In the genomic region with DNA sequence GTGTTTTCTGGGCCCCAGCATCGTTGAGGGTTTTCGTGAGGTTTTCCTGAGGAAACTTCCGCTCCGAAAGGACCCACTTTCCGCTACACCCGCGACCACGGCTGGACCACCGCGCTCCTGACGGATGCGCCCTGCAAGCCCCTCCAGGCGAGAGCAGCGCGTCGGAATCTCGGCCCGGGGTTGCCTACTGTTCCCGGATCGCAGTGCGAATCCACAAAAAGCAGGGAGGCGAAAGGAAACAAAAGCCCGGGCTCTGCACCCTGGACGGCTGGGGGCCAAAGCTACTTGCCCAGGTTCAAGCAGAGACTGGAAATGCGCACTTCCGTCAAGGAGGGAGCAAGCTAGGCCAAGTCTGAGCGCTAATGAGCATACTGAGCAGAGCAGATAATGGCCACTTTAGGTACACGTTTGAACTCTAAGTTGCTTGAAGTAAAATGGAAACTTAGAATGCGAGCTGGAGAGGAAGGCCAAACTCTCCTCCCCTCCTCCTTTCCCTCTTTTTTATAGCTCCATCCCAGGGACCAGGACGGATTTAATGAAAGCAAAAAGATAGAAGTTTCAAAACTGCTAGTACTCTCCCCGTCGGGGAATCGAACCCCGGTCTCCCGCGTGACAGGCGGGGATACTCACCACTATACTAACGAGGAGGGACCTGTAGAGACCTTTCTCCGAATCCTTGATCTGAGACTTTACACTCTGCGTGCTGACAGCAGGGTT, we compare ENCODE assay signal across 8 cellular contexts. TPM values are rescaled to one million over a fixed set of nuclear protein-coding genes. Genes with fewer than 3 reads are reported as not detected.
DNase-seq lines count a peak whose midpoint lies in the region; ATAC-seq and TF ChIP-seq lines count a peak whose summit lies in the region.

No MANE protein-coding gene starts in this region.

- no peaks in the 10 kb centered on the region for H3K27me3 ChIP-seq in DOHH2 (ENCODE audit: control insufficient read depth, low read length)
- H3K27me3 ChIP-seq in GM23248 (replicated peaks; ENCODE audit: insufficient read depth): no peaks in the 10 kb centered on the region
- no peaks in the 10 kb centered on the region for H3K27me3 ChIP-seq in SJSA1 (replicated peaks)
- H3K27me3 ChIP-seq in gastroesophageal sphincter: no peaks in the 10 kb centered on the region

- H3K27ac ChIP-seq in DOHH2 (ENCODE audit: low read depth, low read length): peak overlapping the region; percentile 88
- peak overlapping the region; percentile 94 for H3K27ac ChIP-seq in GM23248
- peak overlapping the region; percentile 66 for H3K27ac ChIP-seq in SJSA1
- H3K27ac ChIP-seq in gastroesophageal sphincter: peak overlapping the region; percentile 95 to 98 (median 98)

- H3F3A ChIP-seq in DOHH2 (ENCODE audit: control insufficient read depth, insufficient read depth) (peaks cover 36% of the 10 kb centered on the region), GM23248 (ENCODE audit: insufficient read depth) (peaks cover 46% of the 10 kb centered on the region)

- no peak for TF ChIP-seq POLR2A in gastroesophageal sphincter (IDR thresholded peaks at IDR 0.05)

- H3K36me3 ChIP-seq in DOHH2 (ENCODE audit: control insufficient read depth, low read length) (peaks cover 6% of the 10 kb centered on the region), GM23248 (ENCODE audit: low read depth) (no peaks in the 10 kb centered on the region), SJSA1 (no peaks in the 10 kb centered on the region), gastroesophageal sphincter (no peaks in the 10 kb centered on the region)

- peak overlapping the region; percentile 85 for H2AFZ ChIP-seq in GM23248

- in situ Hi-C loops in GM23248 (cut with MboI): no loop called here

- peak overlapping the region; percentile 92 for H3K9ac ChIP-seq in GM23248

- H4K20me1 ChIP-seq in DOHH2 (ENCODE audit: control insufficient read depth, insufficient read depth, low read depth, low read length) (no peaks in the 10 kb centered on the region), GM23248 (ENCODE audit: insufficient read depth) (no peaks in the 10 kb centered on the region)

- no peak for TF ChIP-seq CTCF in DOHH2 (IDR thresholded peaks at IDR 0.05; ENCODE audit: low read depth, low read length, poor library complexity, severe bottlenecking)
- peak in 1 of 4 experiments; percentile 2 for TF ChIP-seq CTCF in gastroesophageal sphincter (IDR thresholded peaks at IDR 0.05)

- peaks cover 41% of the 10 kb centered on the region for H3K4me1 ChIP-seq in DOHH2 (ENCODE audit: control insufficient read depth, low read length)
- H3K4me1 ChIP-seq in GM23248 (ENCODE audit: insufficient read depth): peaks cover 12% of the 10 kb centered on the region; the same call in 1 of the 2 replicates
- peaks cover 13% of the 10 kb centered on the region for H3K4me1 ChIP-seq in SJSA1 (replicated peaks)
- H3K4me1 ChIP-seq in gastroesophageal sphincter: peaks cover 0 to 53% (median 13%) of the 10 kb centered on the region in 3 donors

- H3K4me2 ChIP-seq in DOHH2 (ENCODE audit: low read length) (peak overlapping the region; percentile 98), GM23248 (ENCODE audit: unreplicated experiment) (peak overlapping the region; percentile 94)

- no peaks in the 10 kb centered on the region for H3K79me2 ChIP-seq in DOHH2 (ENCODE audit: control insufficient read depth, low read length)
- H3K79me2 ChIP-seq in GM23248 (ENCODE audit: insufficient read depth): no peaks in the 10 kb centered on the region

- 1% methylated on average over 39 to 40 of the region's 40 CpGs for WGBS in GM23248 (ENCODE audit: low coverage in 1 of 2, low lambda C conversion rate in 2 of 2, missing lambda C conversion rate in 2 of 2), 2 experiments
- 0% methylated on average over 9 of the region's 40 CpGs; no CpG with 5 or more reads in 1 of the 2 donors for WGBS in gastroesophageal sphincter (ENCODE audit: low coverage in 1 of 2), 2 donors

- H3K9me2 ChIP-seq in DOHH2 (replicated peaks; ENCODE audit: control insufficient read depth, low read length): no peaks in the 10 kb centered on the region
- no peaks in the 10 kb centered on the region for H3K9me2 ChIP-seq in GM23248 (ENCODE audit: insufficient read depth)

- ATAC-seq in gastroesophageal sphincter: peak; percentile 76

- no peaks in the 10 kb centered on the region for H3K9me3 ChIP-seq in DOHH2 (ENCODE audit: control insufficient read depth, insufficient read depth, low read length)
- no peaks in the 10 kb centered on the region for H3K9me3 ChIP-seq in GM23248 (ENCODE audit: low read depth)
- H3K9me3 ChIP-seq in SJSA1 (replicated peaks): no peaks in the 10 kb centered on the region
- no peaks in the 10 kb centered on the region for H3K9me3 ChIP-seq in gastroesophageal sphincter

- no peak for TF ChIP-seq EP300 in gastroesophageal sphincter (IDR thresholded peaks at IDR 0.05)

- DNase-seq in GM23248 (peak; percentile 88), LHCN-M2 (ENCODE audit: low read depth) (peak; percentile 90), SJSA1 (ENCODE audit: low read depth in 1 of 2, low spot score in 2 of 2) (peak; percentile 83 to 98), occipital lobe (lab: John Stamatoyannopoulos, UW) (peak; percentile 81), superior temporal gyrus (ENCODE audit: extremely low spot score) (peak; percentile 99)
- DNase-seq in activated naive CD4-positive, alpha-beta T cell treated with Interleukin-2 at 50 U/mL for 16 hours: peak; percentile 88

- H3K4me3 ChIP-seq in DOHH2 (ENCODE audit: low read length) (peak overlapping the region; percentile 99), GM23248 (peak overlapping the region; percentile 86), SJSA1 (peak overlapping the region; percentile 49), gastroesophageal sphincter (peak overlapping the region; percentile 48 to 73)

RNA-seq across cellular contexts. Expression of a gene that starts 11.4 kb away (rescaled TPM):
- total RNA-seq in GM23248 (2014; rRNA removed; shearing (Covaris generic)): 9.4 and 18.4 TPM in 2 replicates
- polyA plus RNA-seq in GM23248 (2016; fragmentation: Nextera tagmentation; extraction: Ambion mirVana): 22.9 and 24.1 TPM in 2 replicates
- 81.3 and 93.4 TPM in 2 replicates for total RNA-seq in LHCN-M2 (2014; rRNA removed)
- polyA plus RNA-seq in LHCN-M2 (2012): 50.2 TPM
- total RNA-seq in SJSA1 (2014; rRNA removed; shearing (Covaris generic)): 99.7 and 119 TPM in 2 replicates
- 1 to 10 TPM in 2 of 4 donors, under 1 TPM in 2; 0.54 to 5.3 (median 2.4) TPM for total RNA-seq in gastroesophageal sphincter
- 2.7 TPM for total RNA-seq in occipital lobe

RNA-seq across cellular contexts. Expression of a gene that starts 26.0 kb away (rescaled TPM):
- total RNA-seq in GM23248 (2014; rRNA removed; shearing (Covaris generic)): 2.0 and 7.0 TPM in 2 replicates
- 5.4 and 6.0 TPM in 2 replicates for polyA plus RNA-seq in GM23248 (2016; fragmentation: Nextera tagmentation; extraction: Ambion mirVana)
- total RNA-seq in LHCN-M2 (2014; rRNA removed) (1.5 and 2.7 TPM in 2 replicates), gastroesophageal sphincter (10 to 100 TPM; 10.8 to 33.9 (median 14.7) TPM), occipital lobe (12.2 TPM)
- polyA plus RNA-seq in LHCN-M2 (2012): 1.7 TPM
- 0.60 and 1.3 TPM in 2 replicates for total RNA-seq in SJSA1 (2014; rRNA removed; shearing (Covaris generic))

RNA-seq across cellular contexts. Expression of a gene that starts 27.3 kb away (rescaled TPM):
- total RNA-seq in GM23248 (2014; rRNA removed; shearing (Covaris generic)): 13.4 and 33.0 TPM in 2 replicates
- polyA plus RNA-seq in GM23248 (2016; fragmentation: Nextera tagmentation; extraction: Ambion mirVana): 14.8 and 16.0 TPM in 2 replicates
- total RNA-seq in LHCN-M2 (2014; rRNA removed) (34.7 and 44.2 TPM in 2 replicates), gastroesophageal sphincter (10 to 100 TPM; 10.8 to 28.9 (median 16.0) TPM), occipital lobe (20.0 TPM)
- 12.2 TPM for polyA plus RNA-seq in LHCN-M2 (2012)
- 29.3 and 60.1 TPM in 2 replicates for total RNA-seq in SJSA1 (2014; rRNA removed; shearing (Covaris generic))

RNA-seq across cellular contexts. Expression of a gene that starts 31.8 kb away (rescaled TPM):
- total RNA-seq in GM23248 (2014; rRNA removed; shearing (Covaris generic)): 3.9 and 5.6 TPM in 2 replicates
- 3.4 and 4.5 TPM in 2 replicates for polyA plus RNA-seq in GM23248 (2016; fragmentation: Nextera tagmentation; extraction: Ambion mirVana)
- total RNA-seq in LHCN-M2 (2014; rRNA removed): 6.9 and 7.4 TPM in 2 replicates
- polyA plus RNA-seq in LHCN-M2 (2012): 5.9 TPM
- total RNA-seq in SJSA1 (2014; rRNA removed; shearing (Covaris generic)): 4.3 and 7.4 TPM in 2 replicates
- total RNA-seq in gastroesophageal sphincter: 10 to 100 TPM in 3 of 4 donors, 1 to 10 TPM in 1; 8.1 to 16.1 (median 12.4) TPM
- total RNA-seq in occipital lobe: 4.8 TPM

RNA-seq across cellular contexts. Expression of a gene that starts 45.6 kb away (rescaled TPM):
- total RNA-seq in GM23248 (2014; rRNA removed; shearing (Covaris generic)): 11.6 TPM in 2 replicates
- polyA plus RNA-seq in GM23248 (2016; fragmentation: Nextera tagmentation; extraction: Ambion mirVana): 20.6 and 20.9 TPM in 2 replicates
- total RNA-seq in LHCN-M2 (2014; rRNA removed) (40.0 and 45.3 TPM in 2 replicates), gastroesophageal sphincter (10 to 100 TPM; 11.2 to 18.8 (median 15.5) TPM), occipital lobe (35.9 TPM)
- 19.5 TPM for polyA plus RNA-seq in LHCN-M2 (2012)
- 11.5 and 15.9 TPM in 2 replicates for total RNA-seq in SJSA1 (2014; rRNA removed; shearing (Covaris generic))

Comparison
In these comparisons a context has a peak if more than half of its experiments do, and no peak if none do; other contexts are left out.
1. Peak in every context shown above with its lines: DNase-seq, ATAC-seq, H3K4me3 ChIP-seq and H3K27ac ChIP-seq.
2. H3K4me3 ChIP-seq: peak in every context shown above with its lines; median percentile 99 in DOHH2; 86 in GM23248; 60 in gastroesophageal sphincter; 49 in SJSA1.